ENCODE assay signal across 1 cellular context in genomic region chr17:29155235-29155965, GRCh38.
TF ChIP-seq lines count a peak whose summit lies in the region.

No MANE protein-coding gene starts in this region.

TF ChIP-seq in HepG2, 621 proteins besides CTCF, POLR2A, EP300 and RAD21 (continued from another document):
- TF ChIP-seq EED (CRISPR knock-in tag; IDR thresholded peaks at IDR 0.05): 0 out of 2 replicates have a peak, but pooled peaks have one; percentile 42
- TF ChIP-seq KDM2A (CRISPR knock-in tag; IDR thresholded peaks at IDR 0.05; ENCODE audit: borderline replicate concordance, low read depth): peak; percentile 53; the same call in 1 of the 2 replicates
- TF ChIP-seq AHR (CRISPR knock-in tag; IDR thresholded peaks at IDR 0.05): 0 out of 2 replicates have a peak, but pooled peaks have one; percentile 44
- TF ChIP-seq ZNF614 (CRISPR knock-in tag; IDR thresholded peaks at IDR 0.05; ENCODE audit: borderline replicate concordance): peak; percentile 55; the same call in 1 of the 2 replicates
- TF ChIP-seq REXO4 (CRISPR knock-in tag; IDR thresholded peaks at IDR 0.05; ENCODE audit: borderline replicate concordance): no peak
- TF ChIP-seq THAP8 (CRISPR knock-in tag; IDR thresholded peaks at IDR 0.05; ENCODE audit: borderline replicate concordance): no peak
- TF ChIP-seq ZBTB8A (CRISPR knock-in tag; IDR thresholded peaks at IDR 0.05; ENCODE audit: borderline replicate concordance, low read depth): no peak
- peak; percentile 72; the same call in 1 of the 2 replicates for TF ChIP-seq UBTF (CRISPR knock-in tag; IDR thresholded peaks at IDR 0.05)
- TF ChIP-seq POLR2AphosphoS5 (IDR thresholded peaks at IDR 0.05; ENCODE audit: low read depth, low read length): peak; percentile 38; the same call in 1 of the 2 replicates
- no peak; the same call in 1 of the 2 replicates for TF ChIP-seq MTERF4 (CRISPR knock-in tag; IDR thresholded peaks at IDR 0.05)
- TF ChIP-seq ZBED4 (CRISPR knock-in tag; IDR thresholded peaks at IDR 0.05; ENCODE audit: borderline replicate concordance): peak; percentile 42
- TF ChIP-seq ZFP36L2 (CRISPR knock-in tag; IDR thresholded peaks at IDR 0.05): no peak
- TF ChIP-seq PPARG (CRISPR knock-in tag; conservative IDR thresholded peaks at IDR 0.05): peak; percentile 95
- TF ChIP-seq THAP11 (CRISPR knock-in tag; IDR thresholded peaks at IDR 0.05): peak; percentile 48; the same call in 1 of the 2 replicates
- TF ChIP-seq FOXP1 (IDR thresholded peaks at IDR 0.05): no peak
- TF ChIP-seq FOXP1 (CRISPR knock-in tag; IDR thresholded peaks at IDR 0.05): 0 out of 2 replicates have a peak, but pooled peaks have one; percentile 33
- TF ChIP-seq HOMEZ (CRISPR knock-in tag; IDR thresholded peaks at IDR 0.05; ENCODE audit: low read depth): peak; percentile 80
- no peak for TF ChIP-seq CSRNP2 (CRISPR knock-in tag; conservative IDR thresholded peaks at IDR 0.05; ENCODE audit: low read depth)
- TF ChIP-seq TFDP2 (CRISPR knock-in tag; IDR thresholded peaks at IDR 0.05): peak; percentile 30; the same call in 1 of the 2 replicates
- peak; percentile 95 for TF ChIP-seq RXRB (CRISPR knock-in tag; IDR thresholded peaks at IDR 0.05; ENCODE audit: borderline replicate concordance)
- 0 out of 2 replicates have a peak, but pooled peaks have one; percentile 42 for TF ChIP-seq ZNF451 (CRISPR knock-in tag; IDR thresholded peaks at IDR 0.05)
- TF ChIP-seq AKAP8 (CRISPR knock-in tag; IDR thresholded peaks at IDR 0.05): peak; percentile 55; the same call in 1 of the 2 replicates
- TF ChIP-seq ETV5 (CRISPR knock-in tag; IDR thresholded peaks at IDR 0.05; ENCODE audit: borderline replicate concordance): peak; percentile 96
- no peak for TF ChIP-seq ELK4 (CRISPR knock-in tag; IDR thresholded peaks at IDR 0.05; ENCODE audit: borderline replicate concordance)
- TF ChIP-seq ZNF354B (CRISPR knock-in tag; IDR thresholded peaks at IDR 0.05): no peak
- 0 out of 2 replicates have a peak, but pooled peaks have one; percentile 24 for TF ChIP-seq BCL3 (CRISPR knock-in tag; IDR thresholded peaks at IDR 0.05)
- 0 out of 2 replicates have a peak, but pooled peaks have one; percentile 9 for TF ChIP-seq ZNF782 (CRISPR knock-in tag; IDR thresholded peaks at IDR 0.05; ENCODE audit: borderline replicate concordance)
- 0 out of 2 replicates have a peak, but pooled peaks have one; percentile 12 for TF ChIP-seq DNMT1 (CRISPR knock-in tag; IDR thresholded peaks at IDR 0.05)
- 0 out of 2 replicates have a peak, but pooled peaks have one; percentile 28 for TF ChIP-seq MXD4 (CRISPR knock-in tag; IDR thresholded peaks at IDR 0.05)
- peak; percentile 84 for TF ChIP-seq HDAC1 (CRISPR knock-in tag; IDR thresholded peaks at IDR 0.05)
- TF ChIP-seq RARA (CRISPR knock-in tag; IDR thresholded peaks at IDR 0.05): peak; percentile 85
- 0 out of 2 replicates have a peak, but pooled peaks have one; percentile 36 for TF ChIP-seq PHF8 (CRISPR knock-in tag; IDR thresholded peaks at IDR 0.05)
- TF ChIP-seq TAF15 (IDR thresholded peaks at IDR 0.05; ENCODE audit: low read depth, low read length, poor library complexity, severe bottlenecking): no peak
- TF ChIP-seq ZNF639 (CRISPR knock-in tag; conservative IDR thresholded peaks at IDR 0.05): peak; percentile 68; the same call in 1 of the 2 replicates
- no peak; the same call in 1 of the 2 replicates for TF ChIP-seq ZNF691 (CRISPR knock-in tag; IDR thresholded peaks at IDR 0.05; ENCODE audit: borderline replicate concordance, low read depth)
- TF ChIP-seq GFI1 (CRISPR knock-in tag; IDR thresholded peaks at IDR 0.05; ENCODE audit: borderline replicate concordance): peak; percentile 57; the same call in 1 of the 2 replicates
- peak; percentile 75; the same call in 1 of the 2 replicates for TF ChIP-seq YEATS2 (CRISPR knock-in tag; IDR thresholded peaks at IDR 0.05; ENCODE audit: borderline replicate concordance)
